ENCODE assay signal across 8 cellular contexts in genomic region chr1:20376880-20377494, GRCh38.
DNase-seq lines count a peak whose midpoint lies in the region; ATAC-seq and TF ChIP-seq lines count a peak whose summit lies in the region.

No MANE protein-coding gene starts in this region.

- POLR2A ChIA-PET in Panc1 (lab: Charles Lee), result no interaction called here

- BruUV-seq in Panc1 (replicated peaks; lab: Mats Ljungman, UMichigan), result no TSS peak

- TF ChIP-seq CTCF in AG09309 (IDR thresholded peaks at IDR 0.05; ENCODE audit: control insufficient read depth, insufficient read depth, low read depth, low read length, missing control alignments), result peak; percentile 91
- TF ChIP-seq CTCF in Panc1 (IDR thresholded peaks at IDR 0.05), result peak; percentile 92

- H3K4me1 Mint-ChIP-seq in activated T-helper 2 cell treated with anti-CD3 and anti-CD28 coated beads, Interferon-gamma antibody, Interleukin-2, Interleukin-4, amounts not matched to agents 10 μg/mL and 5 μg/mL and 100 μg/mL, durations not matched to agents 14 hours and 24 hours and 36 hours (ENCODE audit: low read depth), result peaks cover 4% of the 10 kb centered on the region

- H3K27ac ChIP-seq in Panc1 (ENCODE audit: low read length), result no peak overlapping the region

- no peak overlapping the region for H3K27ac Mint-ChIP-seq in activated T-helper 2 cell treated with anti-CD3 and anti-CD28 coated beads, Interferon-gamma antibody, Interleukin-2, Interleukin-4, amounts not matched to agents 10 μg/mL and 5 μg/mL and 100 μg/mL, durations not matched to agents 14 hours and 24 hours and 36 hours

- CTCF ChIA-PET in Panc1 (lab: Charles Lee), result interaction anchor here (0.6 to 1.8 kb wide), 2 partner anchors 16 to 56 kb away, joined by 3 to 5 read pairs; no protein-coding TSS in a partner anchor

- H3K4me3 Mint-ChIP-seq in activated T-helper 2 cell treated with anti-CD3 and anti-CD28 coated beads, Interferon-gamma antibody, Interleukin-2, Interleukin-4, amounts not matched to agents 10 μg/mL and 5 μg/mL and 100 μg/mL, durations not matched to agents 14 hours and 24 hours and 36 hours (ENCODE audit: low read depth), result no peak overlapping the region

- in situ Hi-C loops in Panc1 (cut with HindIII; ENCODE audit: low pct_unique_long_range_greater_than_20kb, low sequenced_read_pairs), result no loop called here

- H3K9me3 ChIP-seq in Panc1 (ENCODE audit: control insufficient read depth, insufficient read depth, low read depth, low read length), result no peaks in the 10 kb centered on the region

- H3K9me3 Mint-ChIP-seq in activated T-helper 2 cell treated with anti-CD3 and anti-CD28 coated beads, Interferon-gamma antibody, Interleukin-2, Interleukin-4, amounts not matched to agents 10 μg/mL and 5 μg/mL and 100 μg/mL, durations not matched to agents 14 hours and 24 hours and 36 hours, result no peaks in the 10 kb centered on the region

- H3K4me3 ChIP-seq in AG09309 (ENCODE audit: control insufficient read depth, low read depth, low read length) (no peak overlapping the region), Panc1 (ENCODE audit: low read depth in 2 of 2, low read length in 2 of 2) (no peak overlapping the region)

- DNase-seq in AG09309 (ENCODE audit: low read depth) (no peak), H4 (ENCODE audit: low spot score) (peak; percentile 51), Panc1 (ENCODE audit: low read depth, low spot score) (peak; percentile 28), germinal center (ENCODE audit: low spot score) (peak; percentile 70), posterior vena cava (ENCODE audit: low spot score) (peak; percentile 86)
- DNase-seq in activated T-helper 2 cell treated with anti-CD3 and anti-CD28 coated beads, Interferon-gamma antibody, Interleukin-2, Interleukin-4, amounts not matched to agents 10 μg/mL and 5 μg/mL and 100 μg/mL, durations not matched to agents 14 hours and 24 hours and 36 hours (ENCODE audit: low spot score), result peak; percentile 33
- no peak for DNase-seq in NK-92 treated with Interleukin-12 subunit alpha and Interleukin-12 subunit beta, amount 100 ng/mL, for 24 hours (lab: John Stamatoyannopoulos, UW)

- H3K27me3 ChIP-seq in Panc1 (ENCODE audit: control insufficient read depth, insufficient read depth, low read length), result peaks cover 3% of the 10 kb centered on the region

- peaks cover 27% of the 10 kb centered on the region for H3K27me3 Mint-ChIP-seq in activated T-helper 2 cell treated with anti-CD3 and anti-CD28 coated beads, Interferon-gamma antibody, Interleukin-2, Interleukin-4, amounts not matched to agents 10 μg/mL and 5 μg/mL and 100 μg/mL, durations not matched to agents 14 hours and 24 hours and 36 hours (ENCODE audit: low read depth)

- intact Hi-C loops in Panc1 (cut with micrococcal nuclease; ENCODE audit: unreplicated experiment), result loop anchor here (5.0 kb wide), 1 partner anchor 115 kb away; no protein-coding TSS in a partner anchor
- intact Hi-C loops in activated T-helper 2 cell treated with anti-CD3 and anti-CD28 coated beads, Interferon-gamma antibody, Interleukin-2, Interleukin-4, amounts not matched to agents 10 μg/mL and 5 μg/mL and 100 μg/mL, durations not matched to agents 14 hours and 24 hours and 36 hours (cut with micrococcal nuclease), result loop anchor here (1.0 to 5.0 kb wide), 2 partner anchors 116 to 130 kb away; partner anchors contain the start of gene MUL1
- intact Hi-C loops in posterior vena cava (cut with DNase I), result loop anchor here in 1 of 2 donors (10.0 kb wide), 1 partner anchor 118 kb away; no protein-coding TSS in a partner anchor

- no peaks in the 10 kb centered on the region for H3K4me1 ChIP-seq in Panc1 (ENCODE audit: control insufficient read depth, insufficient read depth, low read length)

- H3K36me3 Mint-ChIP-seq in activated T-helper 2 cell treated with anti-CD3 and anti-CD28 coated beads, Interferon-gamma antibody, Interleukin-2, Interleukin-4, amounts not matched to agents 10 μg/mL and 5 μg/mL and 100 μg/mL, durations not matched to agents 14 hours and 24 hours and 36 hours (ENCODE audit: low read depth), result no peaks in the 10 kb centered on the region

- no peaks in the 10 kb centered on the region for H3K36me3 ChIP-seq in Panc1 (ENCODE audit: control insufficient read depth, insufficient read depth, low read length)

- ATAC-seq in Panc1 (peak; percentile 90), GM21423 (IDR thresholded peaks at IDR 0.05; ENCODE audit: unreplicated experiment) (no peak)

Comparison
In these comparisons a context has a peak if more than half of its experiments do, and no peak if none do; other contexts are left out.
1. DNase-seq: peak in H4 (single experiment), Panc1 (single experiment), activated T-helper 2 cell treated with anti-CD3 and anti-CD28 coated beads, Interferon-gamma antibody, Interleukin-2, Interleukin-4, amounts not matched to agents 10 μg/mL and 5 μg/mL and 100 μg/mL, durations not matched to agents 14 hours and 24 hours and 36 hours (single experiment), germinal center (single experiment) and posterior vena cava (single experiment); none in AG09309 (single experiment) and NK-92 treated with Interleukin-12 subunit alpha and Interleukin-12 subunit beta, amount 100 ng/mL, for 24 hours (single experiment).